8 cellular contexts compared by ENCODE assay signal in the genomic region with DNA sequence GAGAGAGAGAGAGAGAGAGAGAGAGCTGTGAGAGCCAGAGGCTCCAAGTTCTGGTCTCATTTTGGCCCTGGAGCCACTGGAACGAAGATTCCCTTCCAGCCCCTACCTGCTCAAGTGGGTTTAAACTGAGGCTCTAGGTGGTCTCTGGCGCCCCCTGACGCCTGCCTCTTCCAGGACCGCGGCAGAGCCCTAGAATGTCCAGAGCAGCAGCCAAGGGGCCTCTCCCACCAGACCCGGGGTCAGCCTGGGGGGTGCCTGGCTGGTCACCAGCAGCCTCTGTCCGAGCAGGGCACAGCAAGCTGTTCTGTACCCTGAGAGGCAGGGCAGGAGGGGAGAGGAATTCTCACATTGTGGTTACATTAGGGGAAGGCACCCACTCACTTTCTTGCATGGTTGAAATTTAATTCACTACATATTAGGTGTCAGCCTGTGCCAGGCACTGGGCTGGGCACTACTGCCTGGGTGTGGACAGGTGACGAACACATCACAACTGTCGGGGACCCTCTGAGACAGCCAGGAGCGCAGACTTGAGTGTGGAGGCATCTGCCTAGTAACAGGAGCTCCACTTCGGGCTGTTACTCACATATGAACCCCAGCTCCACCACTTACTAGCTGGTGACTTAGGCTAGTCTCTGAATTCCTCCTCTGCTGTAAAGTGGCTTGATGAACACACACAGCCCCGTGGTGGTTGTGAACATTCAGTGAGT. TPM values are rescaled to one million over a fixed set of nuclear protein-coding genes. Genes with fewer than 3 reads are reported as not detected.
DNase-seq lines count a peak whose midpoint lies in the region; ATAC-seq, FAIRE-seq and TF ChIP-seq lines count a peak whose summit lies in the region.

No MANE protein-coding gene starts in this region.

- H3K4me3 ChIP-seq in BE2C (ENCODE audit: low read depth, low read length) (no peak overlapping the region), brain microvascular endothelial cell (ENCODE audit: low read depth, low read length) (no peak overlapping the region)

- H3K9me3 ChIP-seq in BE2C = no peaks in the 10 kb centered on the region

- H3K27me3 ChIP-seq in BE2C = no peaks in the 10 kb centered on the region
- H3K27me3 ChIP-seq in brain microvascular endothelial cell (replicated peaks) = no peaks in the 10 kb centered on the region

- peaks cover 34% of the 10 kb centered on the region for H3K36me3 ChIP-seq in BE2C
- peaks cover 43% of the 10 kb centered on the region for H3K36me3 ChIP-seq in brain microvascular endothelial cell (replicated peaks)

- DNase-seq in BE2C = peak; percentile 75
- DNase-seq in HTR-8/SVneo (ENCODE audit: insufficient read length, low spot score) = peak; percentile 18
- DNase-seq in brain microvascular endothelial cell = no peak
- DNase-seq in left lobe of liver (ENCODE audit: low spot score) = peak; percentile 47
- no peak for DNase-seq in cerebellar nuclear complex (lab: John Stamatoyannopoulos, UW)
- DNase-seq in middle frontal gyrus (ENCODE audit: extremely low spot score, low spot score) = no peak

- ATAC-seq in left lobe of liver (peak; percentile 61), HG02885 (IDR thresholded peaks at IDR 0.05; ENCODE audit: poor library complexity, unreplicated experiment) (no peak), HG03108 (IDR thresholded peaks at IDR 0.05; ENCODE audit: unreplicated experiment) (no peak)

- no peak overlapping the region for H3K27ac ChIP-seq in brain microvascular endothelial cell

- H3K4me1 ChIP-seq in BE2C = peaks cover 13% of the 10 kb centered on the region

- FAIRE-seq in HTR-8/SVneo (lab: Jason Lieb, UNC) = no peak

- peak; percentile 81 for TF ChIP-seq CTCF in BE2C (IDR thresholded peaks at IDR 0.05; ENCODE audit: low read depth, low read length)
- TF ChIP-seq CTCF in brain microvascular endothelial cell (IDR thresholded peaks at IDR 0.05; ENCODE audit: low read depth, low read length, missing control alignments) = peak; percentile 73

- in situ Hi-C loops in brain microvascular endothelial cell (cut with HindIII; ENCODE audit: low pct_ligation_motif_present, low sequenced_read_pairs) = no loop called here

RNA-seq across cellular contexts. Expression of a gene that starts 44.5 kb away (rescaled TPM):
- polyA plus RNA-seq in BE2C (2012; ENCODE audit: insufficient read depth, insufficient read length, low read depth) = 0.56 TPM
- 6,364 TPM for total RNA-seq in left lobe of liver

Comparison
In these comparisons a context has a peak if more than half of its experiments do, and no peak if none do; other contexts are left out.
1. DNase-seq: peak in BE2C (single experiment), HTR-8/SVneo (single experiment) and left lobe of liver (single experiment); none in brain microvascular endothelial cell (single experiment), cerebellar nuclear complex (0 of 2) and middle frontal gyrus (single experiment).